In the genomic region with DNA sequence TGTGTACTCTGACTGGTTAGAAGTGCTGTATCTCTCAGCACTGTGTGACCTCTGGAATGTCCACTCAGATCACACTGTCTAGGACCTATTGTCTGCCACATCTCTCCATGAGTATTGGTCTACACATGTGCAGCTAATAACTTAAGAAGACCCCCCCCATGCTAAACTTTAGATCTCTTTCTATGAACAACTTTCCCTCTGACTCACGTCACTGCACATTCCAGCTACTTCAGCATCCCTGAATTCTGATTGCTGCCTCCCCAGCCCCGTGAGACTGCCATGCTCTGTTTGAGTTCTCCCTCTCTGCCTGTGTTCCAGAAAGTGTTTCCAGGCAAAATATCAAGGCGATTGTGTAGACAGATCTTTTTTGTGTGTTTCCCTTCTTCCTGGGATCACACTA, we compare ENCODE assay signal across 21 cellular contexts.
"Had no signal": no experiment of that assay in that cellular context is flagged by ENCODE, and none has a peak within 500 bp of the region (broad histone marks: within the 10 kb centered on the region; RNA-seq: fewer than 3 reads in every experiment).

No MANE protein-coding gene starts in this region.

- H3K9ac ChIP-seq: neural progenitor cell had no signal

- ATAC-seq: effector memory CD8-positive, alpha-beta T cell; foreskin keratinocyte; left cardiac atrium; lower lobe of right lung; natural killer cell treated with Interleukin-12 subunit alpha and Interleukin-12 subunit beta and Interleukin-15 and Interleukin-18, amount 100 ng/mL, for 72 hours; pancreas; psoas muscle; sciatic nerve had no signal

- H3K36me3 ChIP-seq: esophagus squamous epithelium, left ventricle myocardium inferior, lower lobe of right lung, neural progenitor cell, pancreas, thyroid gland had no signal

- FAIRE-seq: kidney, pancreas, urothelium cell line had no signal

- H3K9me3 Mint-ChIP-seq: dendritic cell treated with granulocyte-macrophage colony-stimulating factor and Interleukin-4, amounts not matched to agents 40 ng/mL and 50 ng/mL, for 4 days; effector memory CD8-positive, alpha-beta T cell; natural killer cell treated with Interleukin-12 subunit alpha and Interleukin-12 subunit beta and Interleukin-15 and Interleukin-18, amount 100 ng/mL, for 72 hours had no signal

- H3K36me3 Mint-ChIP-seq: memory B cell; natural killer cell treated with Interleukin-12 subunit alpha and Interleukin-12 subunit beta and Interleukin-15 and Interleukin-18, amount 100 ng/mL, for 72 hours; neural progenitor cell; type B pancreatic cell had no signal

- DNase-seq: effector memory CD8-positive, alpha-beta T cell; esophagus squamous epithelium; foreskin keratinocyte; kidney; left cardiac atrium; left ventricle myocardium inferior; lower lobe of right lung; midbrain; occipital lobe; pancreas; psoas muscle; stimulated activated naive CD4-positive, alpha-beta T cell treated with Interleukin-2 at 50 U/mL for 16 hours; thyroid gland had no signal

- H3K27me3 ChIP-seq: esophagus squamous epithelium, foreskin keratinocyte, neural progenitor cell, pancreas, thyroid gland had no signal

- H3K27ac Mint-ChIP-seq: dendritic cell treated with granulocyte-macrophage colony-stimulating factor and Interleukin-4, amounts not matched to agents 40 ng/mL and 50 ng/mL, for 4 days; effector memory CD8-positive, alpha-beta T cell; memory B cell; natural killer cell treated with Interleukin-12 subunit alpha and Interleukin-12 subunit beta and Interleukin-15 and Interleukin-18, amount 100 ng/mL, for 72 hours; neural progenitor cell; type B pancreatic cell had no signal

- H3K4me1 Mint-ChIP-seq: memory B cell, neural progenitor cell had no signal

- H3K4me2 ChIP-seq: neural progenitor cell had no signal

- H3K4me3 Mint-ChIP-seq: dendritic cell treated with granulocyte-macrophage colony-stimulating factor and Interleukin-4, amounts not matched to agents 40 ng/mL and 50 ng/mL, for 4 days; effector memory CD8-positive, alpha-beta T cell; memory B cell; natural killer cell treated with Interleukin-12 subunit alpha and Interleukin-12 subunit beta and Interleukin-15 and Interleukin-18, amount 100 ng/mL, for 72 hours; neural progenitor cell; type B pancreatic cell had no signal

- H2AFZ ChIP-seq: neural progenitor cell had no signal

- H3K9me3 ChIP-seq: esophagus squamous epithelium, left ventricle myocardium inferior, lower lobe of right lung, pancreas, psoas muscle, thyroid gland had no signal

- H3K4me3 ChIP-seq: esophagus squamous epithelium, left ventricle myocardium inferior, lower lobe of right lung, neural progenitor cell, pancreas, psoas muscle, skin epidermis, thyroid gland had no signal

- H3K4me1 ChIP-seq: esophagus squamous epithelium, left ventricle myocardium inferior, lower lobe of right lung, neural progenitor cell, pancreas, psoas muscle, thyroid gland had no signal

- H3K27ac ChIP-seq: esophagus squamous epithelium, foreskin keratinocyte, left ventricle myocardium inferior, lower lobe of right lung, neural progenitor cell, pancreas, psoas muscle, skin epidermis, thyroid gland had no signal
